Comparison of ENCODE assay signal across 11 cellular contexts in the genomic region with DNA sequence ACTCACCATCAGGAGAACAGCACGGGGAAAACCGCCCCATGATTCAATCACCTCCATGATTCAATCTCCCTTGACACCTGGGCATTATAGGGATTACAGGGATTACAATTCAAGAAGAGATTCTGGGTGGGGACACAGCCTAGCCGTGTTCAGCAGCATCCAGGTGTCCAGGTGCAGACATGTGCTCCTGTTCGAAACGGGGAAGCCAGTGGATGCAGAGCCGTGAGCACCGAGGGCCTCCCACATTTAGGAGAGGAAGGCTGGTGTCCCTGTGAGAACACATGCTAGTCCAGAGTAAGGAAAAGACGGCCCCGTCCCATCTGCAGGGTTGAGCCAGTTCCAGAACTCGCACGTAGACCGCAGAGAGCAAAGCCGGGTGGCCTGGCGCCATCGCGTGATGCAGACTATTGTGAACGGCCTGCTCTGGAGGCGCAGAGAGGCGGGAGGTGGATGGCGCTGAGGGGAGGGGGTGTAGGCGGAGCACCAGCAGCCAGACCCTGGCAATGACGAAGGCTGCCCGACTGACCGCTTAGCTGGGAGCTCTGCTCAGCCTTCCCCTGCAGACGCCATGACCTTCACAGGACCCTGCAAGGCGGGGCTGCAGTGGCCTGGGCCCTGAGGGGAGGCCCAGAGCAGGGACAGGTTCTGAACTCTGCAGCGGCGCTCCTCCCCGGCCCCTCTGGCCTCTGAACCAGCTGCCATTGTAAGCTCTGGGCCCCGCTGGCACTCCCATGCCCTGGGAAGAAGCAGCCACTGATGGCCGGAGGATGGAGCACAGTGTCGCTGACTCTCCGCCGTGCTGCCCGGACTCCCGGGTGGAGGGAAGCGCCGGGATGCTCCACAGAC.
A peak's percentile ranks its signal among the peaks of the same experiment; 100 is the strongest.
DNase-seq lines count a peak whose midpoint lies in the region; ATAC-seq, FAIRE-seq and TF ChIP-seq lines count a peak whose summit lies in the region.
"Had no signal": no experiment of that assay in that cellular context is flagged by ENCODE, and none has a peak within 500 bp of the region (broad histone marks: within the 10 kb centered on the region; RNA-seq: fewer than 3 reads in every experiment).

No MANE protein-coding gene starts in this region.

- TF ChIP-seq CTCF in GM23338 (conservative IDR thresholded peaks at IDR 0.05; ENCODE audit: low read depth in 2 of 2), result 0 out of 4 replicates have a peak, but pooled peaks of 1 of the 2 experiments have one; percentile 1

- H3K36me3 Mint-ChIP-seq in GM23338 (ENCODE audit: low read depth), result peaks cover 9% of the 10 kb centered on the region; the same call in 2 of the 3 replicates

- H3K4me3 Mint-ChIP-seq in GM23338, result 0 out of 3 replicates have a peak overlapping the region, but pooled peaks have one; percentile 14
- H3K4me3 Mint-ChIP-seq: activated T-cell treated with anti-CD3 and anti-CD28 coated beads, Interleukin-2, amount 50 U/mL, for 4 hours had no signal

- no peaks in the 10 kb centered on the region for H3F3A ChIP-seq in GM23338 (replicated peaks; ENCODE audit: low read depth)

- H4K20me1 ChIP-seq in GM23338 (replicated peaks; ENCODE audit: insufficient read depth), result no peaks in the 10 kb centered on the region

- peaks cover 4% of the 10 kb centered on the region; the same call in 1 of the 3 replicates for H3K4me1 Mint-ChIP-seq in GM23338

- no peaks in the 10 kb centered on the region for H3K9me2 ChIP-seq in GM23338 (ENCODE audit: insufficient read depth)

- no peak overlapping the region for H3K27ac Mint-ChIP-seq in GM23338

- peak overlapping the region; percentile 87; the same call in 1 of the 2 replicates for H2AFZ ChIP-seq in GM23338

- no peak for TF ChIP-seq POLR2A in GM12892 (IDR thresholded peaks at IDR 0.05; ENCODE audit: low read depth, low read length)

- no peaks in the 10 kb centered on the region for H3K79me2 ChIP-seq in GM23338 (replicated peaks; ENCODE audit: insufficient read depth)

- H3K27me3 Mint-ChIP-seq in GM23338 (ENCODE audit: insufficient read depth, low read depth, poor library complexity), result peaks cover 7% of the 10 kb centered on the region

- ATAC-seq in GM23338 (peak; percentile 86), HG02970 (IDR thresholded peaks at IDR 0.05; ENCODE audit: low FRiP score, unreplicated experiment) (no peak)

- H3K4me3 ChIP-seq in GM23338, result peak overlapping the region; percentile 50
- H3K4me3 ChIP-seq: colonic mucosa had no signal

- peaks cover 88% of the 10 kb centered on the region for H3K9me3 Mint-ChIP-seq in GM23338
- H3K9me3 Mint-ChIP-seq: activated T-cell treated with anti-CD3 and anti-CD28 coated beads, Interleukin-2, amount 50 U/mL, for 4 hours had no signal

- H3K27me3 ChIP-seq in GM23338 (ENCODE audit: insufficient read depth), result no peaks in the 10 kb centered on the region
- H3K27me3 ChIP-seq: colonic mucosa, Peyer's patch had no signal

- no peaks in the 10 kb centered on the region for H3K4me1 ChIP-seq in GM23338 (ENCODE audit: insufficient read depth)
- H3K4me1 ChIP-seq: colonic mucosa, Peyer's patch had no signal

- peak overlapping the region; percentile 75 for H3K4me2 ChIP-seq in GM23338

- DNase-seq in GM23338 (ENCODE audit: low spot score) (peak; percentile 62), ecto neural progenitor cell (ENCODE audit: low spot score) (peak; percentile 83), inferior parietal cortex (ENCODE audit: extremely low spot score) (peak; percentile 22), pons (ENCODE audit: low spot score) (peak; percentile 47), GM12892 (ENCODE audit: insufficient read length) (no peak)
- DNase-seq in activated effector memory CD4-positive, alpha-beta T cell treated with Interleukin-2 at 50 U/mL for 16 hours, result no peak
- DNase-seq in activated CD4-positive, CD25-positive, alpha-beta regulatory T cell (lab: John Stamatoyannopoulos, UW), result no peak

- H3K36me3 ChIP-seq in GM23338 (ENCODE audit: insufficient read depth), result no peaks in the 10 kb centered on the region
- H3K36me3 ChIP-seq: colonic mucosa, Peyer's patch had no signal

- no peak for FAIRE-seq in GM12892 (lab: Jason Lieb, UNC)

- no peak overlapping the region for H3K27ac ChIP-seq in GM23338 (ENCODE audit: low read depth)
- H3K27ac ChIP-seq: colonic mucosa, Peyer's patch had no signal

TF ChIP-seq in GM23338, 12 proteins besides CTCF, POLR2A, EP300 and RAD21:
- TF ChIP-seq POLR2AphosphoS5 (IDR thresholded peaks at IDR 0.05; ENCODE audit: low read depth) (peak; percentile 46; the same call in 1 of the 2 replicates), REST (IDR thresholded peaks at IDR 0.05; ENCODE audit: unreplicated experiment) (no peak)

Comparison
In these comparisons a context has a peak if more than half of its experiments do, and no peak if none do; other contexts are left out.
1. DNase-seq: peak in GM23338 (single experiment), ecto neural progenitor cell (single experiment), inferior parietal cortex (single experiment) and pons (single experiment); none in activated effector memory CD4-positive, alpha-beta T cell treated with Interleukin-2 at 50 U/mL for 16 hours (single experiment), activated CD4-positive, CD25-positive, alpha-beta regulatory T cell (0 of 4) and GM12892 (single experiment).